ENCODE assay signal across 8 cellular contexts in the genomic region with DNA sequence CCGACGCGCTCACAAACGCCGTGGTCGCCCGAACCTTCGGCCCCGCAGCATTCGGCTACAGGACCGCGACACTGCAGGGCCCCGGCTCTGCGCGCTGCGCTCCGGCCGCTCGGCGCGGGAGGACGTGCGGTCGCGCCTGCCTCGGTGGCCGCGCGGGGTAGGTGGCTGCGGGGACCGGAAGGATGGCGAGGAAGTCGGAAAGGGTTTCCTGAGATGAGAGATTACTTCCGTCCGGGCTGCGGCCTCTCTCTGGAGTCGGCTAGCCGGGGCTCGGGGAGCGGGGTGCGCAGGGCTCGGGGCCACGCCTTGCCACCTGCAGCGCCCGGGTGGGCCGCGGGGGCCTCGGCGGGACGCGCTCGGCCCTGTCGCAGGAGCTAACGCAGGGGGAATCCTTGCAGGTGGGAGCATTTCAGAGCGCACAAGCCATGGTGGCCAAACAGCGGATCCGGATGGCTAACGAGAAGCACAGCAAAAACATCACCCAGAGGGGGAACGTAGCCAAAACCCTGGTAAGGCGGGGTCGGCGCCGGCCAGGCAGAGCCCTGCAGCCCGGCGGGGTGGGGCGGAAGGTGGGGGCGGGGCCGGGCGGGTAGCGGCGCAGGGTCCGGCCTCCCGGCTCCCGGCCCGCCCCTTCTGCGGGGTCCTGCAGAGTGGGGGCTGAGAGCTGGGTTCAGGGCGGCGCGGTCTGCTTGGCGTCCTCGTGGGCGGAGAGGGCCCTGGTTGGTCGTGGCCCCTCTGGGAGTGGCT. TPM values are rescaled to one million over a fixed set of nuclear protein-coding genes. Genes with fewer than 3 reads are reported as not detected.
DNase-seq lines count a peak whose midpoint lies in the region; ATAC-seq and TF ChIP-seq lines count a peak whose summit lies in the region.

TSS of gene SERP2 (plus strand) at position 224 of the 747 bp plus-strand sequence. CDS start at position 426, 202 bp downstream.

- no peak for TF ChIP-seq CTCF in astrocyte of the cerebellum (IDR thresholded peaks at IDR 0.05; ENCODE audit: low read depth, low read length, missing control alignments)

- peaks cover 56% of the 10 kb centered on the region for H3K27me3 Mint-ChIP-seq in activated T-cell treated with anti-CD3 and anti-CD28 coated beads, Interleukin-2, amount 50 U/mL, for 24 hours

- DNase-seq in activated T-cell treated with anti-CD3 and anti-CD28 coated beads, Interleukin-2, amount 50 U/mL, for 24 hours = peak; percentile 38
- DNase-seq in activated T-cell treated with anti-CD3 and anti-CD28 coated beads, Interleukin-2, amount 50 U/mL, for 1 hour = no peak
- DNase-seq in astrocyte of the cerebellum (ENCODE audit: low read depth) (no peak), SKM-1 (lab: John Stamatoyannopoulos, UW; ENCODE audit: unreplicated experiment) (no peak)

- in situ Hi-C loops in astrocyte of the cerebellum (cut with HindIII; ENCODE audit: low sequenced_read_pairs) = loop anchor here (5.0 kb wide), 1 partner anchor 51 kb away; no protein-coding TSS in a partner anchor

- no peaks in the 10 kb centered on the region for H3K36me3 ChIP-seq in skeletal muscle satellite cell (ENCODE audit: insufficient read depth, low read length)

- H3K27ac Mint-ChIP-seq in activated T-cell treated with anti-CD3 and anti-CD28 coated beads, Interleukin-2, amount 50 U/mL, for 24 hours = peak within 1 kb of the TSS; percentile 32

- peaks cover 10% of the 10 kb centered on the region for H3K4me1 Mint-ChIP-seq in activated T-cell treated with anti-CD3 and anti-CD28 coated beads, Interleukin-2, amount 50 U/mL, for 24 hours (ENCODE audit: low read depth)

- peak within 1 kb of the TSS; percentile 47 for H3K4me3 ChIP-seq in astrocyte of the cerebellum (ENCODE audit: low read depth, low read length)
- peak within 1 kb of the TSS; percentile 78 for H3K4me3 ChIP-seq in iPS-18c (ENCODE audit: insufficient read depth, low read depth, low read length)
- peak within 1 kb of the TSS; percentile 82 for H3K4me3 ChIP-seq in skeletal muscle satellite cell (ENCODE audit: low read length)

- H3K4me3 Mint-ChIP-seq in activated T-cell treated with anti-CD3 and anti-CD28 coated beads, Interleukin-2, amount 50 U/mL, for 24 hours = peak within 1 kb of the TSS; percentile 28

- H3K9ac ChIP-seq in skeletal muscle satellite cell (ENCODE audit: low read depth, low read length) = peak within 1 kb of the TSS; percentile 86

- H3K9me3 Mint-ChIP-seq in activated T-cell treated with anti-CD3 and anti-CD28 coated beads, Interleukin-2, amount 50 U/mL, for 24 hours = no peaks in the 10 kb centered on the region

- no peaks in the 10 kb centered on the region for H3K36me3 Mint-ChIP-seq in activated T-cell treated with anti-CD3 and anti-CD28 coated beads, Interleukin-2, amount 50 U/mL, for 24 hours (ENCODE audit: low read depth)

- H3K27me3 ChIP-seq in skeletal muscle satellite cell (ENCODE audit: control insufficient read depth, insufficient read depth, low read length) = no peaks in the 10 kb centered on the region

- no peak for ATAC-seq in HG02798 (IDR thresholded peaks at IDR 0.05; ENCODE audit: poor library complexity, unreplicated experiment)
- no peak for ATAC-seq in GM18511 (IDR thresholded peaks at IDR 0.05; ENCODE audit: unreplicated experiment)

- peaks cover 16% of the 10 kb centered on the region for H3K4me1 ChIP-seq in skeletal muscle satellite cell (ENCODE audit: control insufficient read depth, insufficient read depth, low read length)

- peak within 1 kb of the TSS; percentile 98 for H3K4me2 ChIP-seq in skeletal muscle satellite cell (ENCODE audit: low read length)

- H3K9me3 ChIP-seq in iPS-18c (ENCODE audit: control insufficient read depth, insufficient read depth, low read length) = no peaks in the 10 kb centered on the region
- H3K9me3 ChIP-seq in skeletal muscle satellite cell (replicated peaks; ENCODE audit: low read length) = no peaks in the 10 kb centered on the region

RNA-seq across cellular contexts. Expression of gene SERP2, which starts in this region (rescaled TPM):
- 3.0 and 3.5 TPM in 2 replicates for total RNA-seq in skeletal muscle satellite cell (2012; rRNA removed)
